24 cellular contexts compared by ENCODE assay signal in the genomic region with DNA sequence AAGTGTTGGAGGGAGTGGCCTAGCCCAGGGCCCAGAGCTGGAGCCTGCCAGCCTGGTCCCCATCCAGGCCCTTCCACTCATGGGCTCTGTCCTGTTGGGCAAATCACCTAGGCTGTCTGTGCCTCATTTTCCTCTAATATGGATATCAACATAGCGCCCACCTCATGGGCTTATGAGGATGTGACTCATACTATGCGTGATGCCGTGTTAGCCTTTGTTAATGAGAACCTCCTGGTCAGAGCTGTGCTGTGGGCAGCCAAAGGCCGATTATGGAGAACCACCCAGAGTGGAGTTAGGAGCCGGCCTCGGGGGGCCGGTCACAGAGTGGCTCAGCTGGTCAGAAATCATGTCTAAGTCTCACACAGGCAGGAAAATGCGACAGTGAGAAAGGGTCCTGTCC.
DNase-seq lines count a peak whose midpoint lies in the region; ATAC-seq, FAIRE-seq and TF ChIP-seq lines count a peak whose summit lies in the region.
"Had no signal": no experiment of that assay in that cellular context is flagged by ENCODE, and none has a peak within 500 bp of the region (broad histone marks: within the 10 kb centered on the region; RNA-seq: fewer than 3 reads in every experiment).

No MANE protein-coding gene starts in this region.

- ATAC-seq in stimulated activated naive CD8-positive, alpha-beta T cell treated with anti-CD3 and anti-CD28 coated beads, Interleukin-15, amount 100 ng/mL, for 72 hours: peak; percentile 35
- no peak for ATAC-seq in stimulated activated naive CD8-positive, alpha-beta T cell treated with anti-CD3 and anti-CD28 coated beads, Interleukin-15, Interleukin-2, amounts not matched to agents 100 U/mL and 50 U/mL, for 24 hours
- peak; percentile 27 for ATAC-seq in stimulated activated memory B cell treated with anti-CD40 and anti-IgM and Interleukin-4, amounts not matched to agents 10 μg/mL and 1 μg/mL and 100 μg/mL, for 72 hours
- ATAC-seq: A549 had no signal

- H3K4me3 ChIP-seq in astrocyte (ENCODE audit: insufficient read depth, low read depth, low read length): no peak overlapping the region
- H3K4me3 ChIP-seq: A549; BLaER1 treated with 17β-estradiol and CSF1 and Interleukin-3, amounts not matched to agents 10 nM and 100 nM; HAP-1 had no signal

- H3K9me3 Mint-ChIP-seq in stimulated activated naive CD8-positive, alpha-beta T cell treated with anti-CD3 and anti-CD28 coated beads, Interleukin-15, amount 100 ng/mL, for 72 hours: no peaks in the 10 kb centered on the region
- H3K9me3 Mint-ChIP-seq in astrocyte (ENCODE audit: unreplicated experiment): no peaks in the 10 kb centered on the region
- H3K9me3 Mint-ChIP-seq in stimulated activated memory B cell treated with anti-CD40 and anti-IgM and Interleukin-4, amounts not matched to agents 10 μg/mL and 1 μg/mL and 100 μg/mL, for 72 hours: peaks cover 3% of the 10 kb centered on the region

- no peaks in the 10 kb centered on the region for H4K20me1 ChIP-seq in astrocyte (ENCODE audit: insufficient read depth, low read length)
- H4K20me1 ChIP-seq: BLaER1 treated with 17β-estradiol and CSF1 and Interleukin-3, amounts not matched to agents 10 nM and 100 nM had no signal

- peaks cover 11% of the 10 kb centered on the region for H3K4me1 ChIP-seq in astrocyte (ENCODE audit: insufficient read depth, low read length)
- H3K4me1 ChIP-seq: A549; BLaER1 treated with 17β-estradiol and CSF1 and Interleukin-3, amounts not matched to agents 10 nM and 100 nM; HAP-1 had no signal

- peak overlapping the region; percentile 10 for H3K4me2 ChIP-seq in astrocyte (ENCODE audit: low read length)
- H3K4me2 ChIP-seq: A549; BLaER1 treated with 17β-estradiol and CSF1 and Interleukin-3, amounts not matched to agents 10 nM and 100 nM had no signal

- H3K27me3 ChIP-seq in astrocyte (ENCODE audit: insufficient read depth, low read length): no peaks in the 10 kb centered on the region
- H3K27me3 ChIP-seq: BE2C; BLaER1 treated with 17β-estradiol and CSF1 and Interleukin-3, amounts not matched to agents 10 nM and 100 nM had no signal

- H3K9me3 ChIP-seq in astrocyte (ENCODE audit: insufficient read depth, low read depth, low read length): no peaks in the 10 kb centered on the region
- H3K9me3 ChIP-seq: A549, BE2C, HAP-1 had no signal

- H3K27ac Mint-ChIP-seq in stimulated activated naive CD8-positive, alpha-beta T cell treated with anti-CD3 and anti-CD28 coated beads, Interleukin-15, amount 100 ng/mL, for 72 hours: no peak overlapping the region
- no peak overlapping the region for H3K27ac Mint-ChIP-seq in astrocyte (ENCODE audit: unreplicated experiment)
- H3K27ac Mint-ChIP-seq in stimulated activated memory B cell treated with anti-CD40 and anti-IgM and Interleukin-4, amounts not matched to agents 10 μg/mL and 1 μg/mL and 100 μg/mL, for 72 hours: no peak overlapping the region
- H3K27ac Mint-ChIP-seq: CD14-positive monocyte; CD4-positive, alpha-beta memory T cell; HFFc6 had no signal

- no peaks in the 10 kb centered on the region for H3K27me3 Mint-ChIP-seq in stimulated activated naive CD8-positive, alpha-beta T cell treated with anti-CD3 and anti-CD28 coated beads, Interleukin-15, amount 100 ng/mL, for 72 hours
- peaks cover 3% of the 10 kb centered on the region for H3K27me3 Mint-ChIP-seq in astrocyte (ENCODE audit: low read depth, unreplicated experiment)
- H3K27me3 Mint-ChIP-seq in stimulated activated memory B cell treated with anti-CD40 and anti-IgM and Interleukin-4, amounts not matched to agents 10 μg/mL and 1 μg/mL and 100 μg/mL, for 72 hours: no peaks in the 10 kb centered on the region

- H2AFZ ChIP-seq in astrocyte (ENCODE audit: low read depth, low read length): no peak overlapping the region

- no peak overlapping the region for H3K4me3 Mint-ChIP-seq in stimulated activated naive CD8-positive, alpha-beta T cell treated with anti-CD3 and anti-CD28 coated beads, Interleukin-15, amount 100 ng/mL, for 72 hours
- H3K4me3 Mint-ChIP-seq in astrocyte (ENCODE audit: unreplicated experiment): no peak overlapping the region
- H3K4me3 Mint-ChIP-seq in stimulated activated memory B cell treated with anti-CD40 and anti-IgM and Interleukin-4, amounts not matched to agents 10 μg/mL and 1 μg/mL and 100 μg/mL, for 72 hours: no peak overlapping the region
- H3K4me3 Mint-ChIP-seq: CD14-positive monocyte; CD4-positive, alpha-beta memory T cell; HFFc6 had no signal

- no peaks in the 10 kb centered on the region for H3K79me2 ChIP-seq in astrocyte (ENCODE audit: insufficient read depth, low read length)

- no peak for FAIRE-seq in astrocyte (lab: Jason Lieb, UNC)
- FAIRE-seq: A549, G401.6, GM12892, H54 had no signal

- peak overlapping the region; percentile 33 for H3K27ac ChIP-seq in astrocyte (ENCODE audit: low read depth, low read length)
- H3K27ac ChIP-seq: 22Rv1; A549; BLaER1 treated with 17β-estradiol and CSF1 and Interleukin-3, amounts not matched to agents 10 nM and 100 nM had no signal

- TF ChIP-seq CTCF in astrocyte (IDR thresholded peaks at IDR 0.05; ENCODE audit: insufficient read depth, low read depth, low read length): no peak

- H3K4me1 Mint-ChIP-seq in stimulated activated naive CD8-positive, alpha-beta T cell treated with anti-CD3 and anti-CD28 coated beads, Interleukin-15, amount 100 ng/mL, for 72 hours: no peaks in the 10 kb centered on the region
- H3K4me1 Mint-ChIP-seq in astrocyte (ENCODE audit: low read depth, unreplicated experiment): peaks cover 6% of the 10 kb centered on the region
- H3K4me1 Mint-ChIP-seq in stimulated activated memory B cell treated with anti-CD40 and anti-IgM and Interleukin-4, amounts not matched to agents 10 μg/mL and 1 μg/mL and 100 μg/mL, for 72 hours: no peaks in the 10 kb centered on the region
- H3K4me1 Mint-ChIP-seq: CD14-positive monocyte; CD4-positive, alpha-beta memory T cell had no signal

- no peaks in the 10 kb centered on the region for H3K36me3 ChIP-seq in astrocyte (ENCODE audit: insufficient read depth, low read length)
- H3K36me3 ChIP-seq: BE2C; BLaER1 treated with 17β-estradiol and CSF1 and Interleukin-3, amounts not matched to agents 10 nM and 100 nM; HAP-1 had no signal

- no peak for DNase-seq in stimulated activated naive CD8-positive, alpha-beta T cell treated with anti-CD3 and anti-CD28 coated beads, Interleukin-15, amount 100 ng/mL, for 72 hours
- DNase-seq in stimulated activated naive CD8-positive, alpha-beta T cell treated with anti-CD3 and anti-CD28 coated beads, Interleukin-15, Interleukin-2, amounts not matched to agents 100 U/mL and 50 U/mL, for 24 hours: no peak
- DNase-seq in astrocyte (ENCODE audit: low read depth) (peak; percentile 43), NCI-H2029 (lab: John Stamatoyannopoulos, UW) (no peak)
- DNase-seq in stimulated activated CD4-positive, alpha-beta T cell treated with anti-CD3 and anti-CD28 coated beads, Interleukin-2, amount 100 ng/mL, for 24 hours: no peak
- DNase-seq: ACHN; AML-193; BE2C; Calu3; CD4-positive, alpha-beta memory T cell; COR-L47; DMS53; DMS79 treated with DMSO at 0.1 percent for 48 hours; GOT3; HFFc6 had no signal

- H3K9ac ChIP-seq in astrocyte (ENCODE audit: low read length): no peak overlapping the region
- H3K9ac ChIP-seq: BLaER1 treated with 17β-estradiol and CSF1 and Interleukin-3, amounts not matched to agents 10 nM and 100 nM had no signal

- H3K36me3 Mint-ChIP-seq in astrocyte (ENCODE audit: low read depth, unreplicated experiment): no peaks in the 10 kb centered on the region
- no peaks in the 10 kb centered on the region for H3K36me3 Mint-ChIP-seq in stimulated activated memory B cell treated with anti-CD40 and anti-IgM and Interleukin-4, amounts not matched to agents 10 μg/mL and 1 μg/mL and 100 μg/mL, for 72 hours
- H3K36me3 Mint-ChIP-seq: CD14-positive monocyte; CD4-positive, alpha-beta memory T cell had no signal
